Comparison of ENCODE assay signal across 9 cellular contexts in the genomic region with DNA sequence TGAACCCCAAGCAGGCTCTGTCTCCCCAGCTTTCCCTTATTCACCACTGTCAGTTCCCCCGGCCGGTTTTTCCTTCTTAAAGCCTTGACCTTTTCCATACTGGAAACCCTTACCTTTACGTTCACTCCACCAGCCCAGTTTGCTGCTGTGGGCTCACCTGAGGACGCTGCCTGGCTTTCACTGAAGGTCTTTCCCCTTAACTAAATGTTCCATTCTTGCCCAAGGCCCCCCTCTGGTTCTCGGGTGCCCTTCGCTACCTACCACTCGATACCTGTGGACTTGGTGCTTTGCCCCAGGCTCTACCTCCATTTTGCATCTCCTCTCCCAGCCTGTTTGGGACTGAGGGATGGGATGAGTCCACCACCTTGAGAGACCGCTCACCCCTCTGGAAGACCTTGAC. TPM values are rescaled to one million over a fixed set of nuclear protein-coding genes. Genes with fewer than 3 reads are reported as not detected.
DNase-seq lines count a peak whose midpoint lies in the region; ATAC-seq and TF ChIP-seq lines count a peak whose summit lies in the region.
"Had no signal": no experiment of that assay in that cellular context is flagged by ENCODE, and none has a peak within 500 bp of the region (broad histone marks: within the 10 kb centered on the region; RNA-seq: fewer than 3 reads in every experiment).

No MANE protein-coding gene starts in this region.

- ATAC-seq in heart right ventricle (no peak), left ventricle myocardium superior (no peak), GM19463 (IDR thresholded peaks at IDR 0.05; ENCODE audit: unreplicated experiment) (no peak), GM18907 (IDR thresholded peaks at IDR 0.05; ENCODE audit: unreplicated experiment) (no peak)

- H3K4me1 ChIP-seq in heart right ventricle (peaks cover 10 to 67% (median 42%) of the 10 kb centered on the region in 9 donors), breast epithelium (peaks cover 7 to 13% of the 10 kb centered on the region in 2 donors), mesendoderm (ENCODE audit: control insufficient read depth, low read depth, low read length) (peaks cover 9% of the 10 kb centered on the region), vagina (peaks cover 33% of the 10 kb centered on the region)

- H3K18ac ChIP-seq in mesendoderm (ENCODE audit: low read length): no peak overlapping the region

- H3K9ac ChIP-seq in mesendoderm (ENCODE audit: low read length): peak overlapping the region; percentile 99

- DNase-seq in heart right ventricle: no peak
- DNase-seq in left ventricle myocardium superior: no peak
- no peak for DNase-seq in breast epithelium (ENCODE audit: low spot score in 2 of 2)
- DNase-seq in mesendoderm: peak; percentile 41
- no peak for DNase-seq in vagina (ENCODE audit: extremely low spot score in 2 of 2)
- DNase-seq in mesenteric fat pad (ENCODE audit: low spot score): no peak

- no peak overlapping the region for H4K5ac ChIP-seq in mesendoderm (ENCODE audit: low read length)

- H2BK15ac ChIP-seq in mesendoderm (replicated peaks; ENCODE audit: low read depth): no peak overlapping the region

- H2BK120ac ChIP-seq in mesendoderm (ENCODE audit: low read depth, low read length): no peak overlapping the region

- H3K4me3 ChIP-seq in heart right ventricle (peak overlapping the region; percentile 86 to 100 (median 94)), breast epithelium (peak overlapping the region; percentile 83 to 100 (median 90)), mesendoderm (ENCODE audit: low read length) (peak overlapping the region; percentile 98), vagina (peak overlapping the region; percentile 78 to 98)

- intact Hi-C loops in heart right ventricle (cut with DNase I) (loop anchor here in 4 of 10 donors (2.0 to 5.0 kb wide), 3 partner anchors 19 to 122 kb away; a partner anchor contains a TSS), left ventricle myocardium superior (cut with micrococcal nuclease) (no loop called here), breast epithelium (cut with DNase I; ENCODE audit: low total_unique reads) (no loop called here), vagina (cut with DNase I) (no loop called here)

- H3K79me2 ChIP-seq in mesendoderm (ENCODE audit: control insufficient read depth, insufficient read depth, low read length): peaks cover 32% of the 10 kb centered on the region

- peak overlapping the region; percentile 38 for H2BK5ac ChIP-seq in mesendoderm (ENCODE audit: low read length)

- 16 to 21% methylated on average over 8 of the region's 8 CpGs for WGBS in heart right ventricle, 2 donors
- WGBS in mesendoderm (ENCODE audit: extremely low coverage, insufficient coverage, low lambda C conversion rate): no CpG with 5 or more reads among the region's 8 CpGs

- TF ChIP-seq CTCF in heart right ventricle (IDR thresholded peaks at IDR 0.05): no peak
- TF ChIP-seq CTCF in breast epithelium (IDR thresholded peaks at IDR 0.05): no peak
- TF ChIP-seq CTCF in vagina (IDR thresholded peaks at IDR 0.05): no peak

- H3K9me3 ChIP-seq in heart right ventricle (no peaks in the 10 kb centered on the region), breast epithelium (no peaks in the 10 kb centered on the region), vagina (no peaks in the 10 kb centered on the region)

- H3K27me3 ChIP-seq in heart right ventricle: no peaks in the 10 kb centered on the region
- H3K27me3 ChIP-seq in breast epithelium: no peaks in the 10 kb centered on the region
- H3K27me3 ChIP-seq in mesendoderm (ENCODE audit: insufficient read depth, low read length, poor library complexity): no peaks in the 10 kb centered on the region
- H3K27me3 ChIP-seq in vagina: no peaks in the 10 kb centered on the region

- H3K56ac ChIP-seq in mesendoderm (ENCODE audit: low read length): peak overlapping the region; percentile 100

- no peak overlapping the region for H4K8ac ChIP-seq in mesendoderm (ENCODE audit: low read depth, low read length)

- H3K79me1 ChIP-seq in mesendoderm (ENCODE audit: low read length): peaks cover 24% of the 10 kb centered on the region

- peak overlapping the region; percentile 87 to 99 (median 98) for H3K27ac ChIP-seq in heart right ventricle
- H3K27ac ChIP-seq in breast epithelium: peak overlapping the region; percentile 90 to 96
- H3K27ac ChIP-seq in mesendoderm (ENCODE audit: low read depth, low read length): peak overlapping the region; percentile 98
- H3K27ac ChIP-seq in vagina: peak overlapping the region; percentile 94

- H3K36me3 ChIP-seq in heart right ventricle (peaks cover 0 to 70% (median 56%) of the 10 kb centered on the region in 9 donors), breast epithelium (peaks cover 6% of the 10 kb centered on the region), mesendoderm (ENCODE audit: control insufficient read depth, insufficient read depth, low read length) (peaks cover 15% of the 10 kb centered on the region), vagina (peaks cover 0 to 55% of the 10 kb centered on the region in 2 donors)

- peak overlapping the region; percentile 96 for H3K4me2 ChIP-seq in mesendoderm (ENCODE audit: low read length)

- TF ChIP-seq POLR2A in breast epithelium (IDR thresholded peaks at IDR 0.05): no peak
- no peak for TF ChIP-seq POLR2A in vagina (IDR thresholded peaks at IDR 0.05)

- H3K23ac ChIP-seq in mesendoderm (ENCODE audit: low read length): no peak overlapping the region

- H3K4ac ChIP-seq in mesendoderm (ENCODE audit: low read depth, low read length): peak overlapping the region; percentile 75

- H2AK5ac ChIP-seq in mesendoderm (ENCODE audit: low read length): peak overlapping the region; percentile 85

RNA-seq across cellular contexts. Expression of a gene that starts 0.9 kb away (rescaled TPM):
- total RNA-seq in heart right ventricle: 100 to 1,000 TPM; 263 to 371 (median 321) TPM
- 100 to 1,000 TPM; 187 to 390 TPM for polyA plus RNA-seq in heart right ventricle
- total RNA-seq in left ventricle myocardium superior: 318 TPM
- total RNA-seq in breast epithelium: 100 to 1,000 TPM; 195 to 240 (median 204) TPM
- polyA plus RNA-seq in mesendoderm (2013, experiment 1 of 2): 357 TPM
- 372 TPM for polyA plus RNA-seq in mesendoderm (2013, experiment 2 of 2)
- 223 TPM for total RNA-seq in vagina
- total RNA-seq in mesenteric fat pad: 389 TPM

RNA-seq across cellular contexts. Expression of a gene that starts 10.5 kb away (rescaled TPM):
- 10 to 100 TPM; 60.1 to 90.7 (median 68.3) TPM for total RNA-seq in heart right ventricle
- 10 to 100 TPM; 78.0 to 87.9 TPM for polyA plus RNA-seq in heart right ventricle
- total RNA-seq in left ventricle myocardium superior: 75.6 TPM
- 10 to 100 TPM; 59.4 to 77.4 (median 71.8) TPM for total RNA-seq in breast epithelium
- 24.7 TPM for polyA plus RNA-seq in mesendoderm (2013, experiment 1 of 2)
- 23.8 TPM for polyA plus RNA-seq in mesendoderm (2013, experiment 2 of 2)
- 94.0 TPM for total RNA-seq in vagina
- total RNA-seq in mesenteric fat pad: 81.1 TPM

RNA-seq across cellular contexts. Expression of a gene that starts 20.3 kb away (rescaled TPM):
- 10 to 100 TPM; 52.6 to 81.7 (median 68.6) TPM for total RNA-seq in heart right ventricle
- polyA plus RNA-seq in heart right ventricle: 10 to 100 TPM; 37.5 to 42.0 TPM
- 76.8 TPM for total RNA-seq in left ventricle myocardium superior
- total RNA-seq in breast epithelium: 10 to 100 TPM; 35.7 to 40.2 (median 36.1) TPM
- polyA plus RNA-seq in mesendoderm (2013, experiment 1 of 2): 43.7 TPM
- 44.0 TPM for polyA plus RNA-seq in mesendoderm (2013, experiment 2 of 2)
- 39.0 TPM for total RNA-seq in vagina
- total RNA-seq in mesenteric fat pad: 68.1 TPM

RNA-seq across cellular contexts. Expression of a gene that starts 40.3 kb away (rescaled TPM):
- total RNA-seq in heart right ventricle (10 to 100 TPM; 26.8 to 37.3 (median 31.6) TPM), left ventricle myocardium superior (33.1 TPM), breast epithelium (10 to 100 TPM; 37.3 to 62.3 (median 50.1) TPM), vagina (30.2 TPM), mesenteric fat pad (38.9 TPM)
- 10 to 100 TPM; 30.6 to 44.6 TPM for polyA plus RNA-seq in heart right ventricle
- polyA plus RNA-seq in mesendoderm (2013, experiment 1 of 2): 35.7 TPM
- 34.9 TPM for polyA plus RNA-seq in mesendoderm (2013, experiment 2 of 2)

RNA-seq across cellular contexts. Expression of a gene that starts 53.9 kb away (rescaled TPM):
- total RNA-seq in heart right ventricle: under 1 TPM in 1 of 10 donors, not detected in 9; 0.09 TPM
- under 1 TPM in 1 of 2 donors, not detected in 1; 0.03 TPM for polyA plus RNA-seq in heart right ventricle
- not detected for total RNA-seq in left ventricle myocardium superior
- under 1 TPM; 0.16 to 0.88 (median 0.33) TPM for total RNA-seq in breast epithelium
- 0.01 TPM for polyA plus RNA-seq in mesendoderm (2013, experiment 1 of 2)
- 0.03 TPM for polyA plus RNA-seq in mesendoderm (2013, experiment 2 of 2)
- total RNA-seq in vagina: 0.98 TPM
- not detected for total RNA-seq in mesenteric fat pad
- total RNA-seq: activated CD8-positive, alpha-beta memory T cell treated with anti-CD3 and anti-CD28 coated beads for 36 hours had no signal
